3 cellular contexts compared by ENCODE assay signal in genomic region chr10:103592186-103593021, GRCh38.
A peak's percentile ranks its signal among the peaks of the same experiment; 100 is the strongest.
TF ChIP-seq lines count a peak whose summit lies in the region.

No MANE protein-coding gene starts in this region.

TF ChIP-seq in IMR-90, 13 proteins besides CTCF, POLR2A, EP300 and RAD21:
- TF ChIP-seq FOS (IDR thresholded peaks at IDR 0.05; ENCODE audit: low read depth, low read length) (no peak), CEBPB (IDR thresholded peaks at IDR 0.05; ENCODE audit: low read depth, low read length) (no peak), SMC3 (IDR thresholded peaks at IDR 0.05; ENCODE audit: low read depth, low read length) (peak; percentile 35; the same call in 1 of the 2 replicates)

TF ChIP-seq in WTC11, 78 proteins besides CTCF, POLR2A, EP300 and RAD21:
- TF ChIP-seq ZNF317 (CRISPR knock-in tag; IDR thresholded peaks at IDR 0.05; ENCODE audit: borderline replicate concordance, low read depth) (no peak), PRDM15 (CRISPR knock-in tag; IDR thresholded peaks at IDR 0.05) (no peak), FOXJ3 (CRISPR knock-in tag; IDR thresholded peaks at IDR 0.05; ENCODE audit: borderline replicate concordance) (no peak)

TF ChIP-seq in H1, 55 proteins besides CTCF, POLR2A, EP300 and RAD21:
- no peak for TF ChIP-seq SIX5 (IDR thresholded peaks at IDR 0.05; ENCODE audit: low read depth, low read length)
- TF ChIP-seq ZNF274 (IDR thresholded peaks at IDR 0.05; ENCODE audit: borderline replicate concordance, extremely low read depth, low read length), result no peak
- TF ChIP-seq HDAC6 (IDR thresholded peaks at IDR 0.05; ENCODE audit: low read depth, low read length), result no peak
- TF ChIP-seq, protein P1, sequence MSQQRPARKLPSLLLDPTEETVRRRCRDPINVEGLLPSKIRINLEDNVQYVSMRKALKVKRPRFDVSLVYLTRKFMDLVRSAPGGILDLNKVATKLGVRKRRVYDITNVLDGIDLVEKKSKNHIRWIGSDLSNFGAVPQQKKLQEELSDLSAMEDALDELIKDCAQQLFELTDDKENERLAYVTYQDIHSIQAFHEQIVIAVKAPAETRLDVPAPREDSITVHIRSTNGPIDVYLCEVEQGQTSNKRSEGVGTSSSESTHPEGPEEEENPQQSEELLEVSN (IDR thresholded peaks at IDR 0.05), result no peak
- TF ChIP-seq TAF7 (optimal IDR thresholded peaks at IDR 0.05; ENCODE audit: borderline replicate concordance, low read depth, low read length), result no peak
- no peak for TF ChIP-seq BACH1 (IDR thresholded peaks at IDR 0.05; ENCODE audit: low read length)
- no peak for TF ChIP-seq JUND (IDR thresholded peaks at IDR 0.05; ENCODE audit: low read length)
- no peak for TF ChIP-seq CBX5 (IDR thresholded peaks at IDR 0.05; ENCODE audit: low read depth, low read length)
- TF ChIP-seq CEBPB (IDR thresholded peaks at IDR 0.05; ENCODE audit: low read depth, low read length), result no peak
- no peak for TF ChIP-seq POLR2AphosphoS5 (IDR thresholded peaks at IDR 0.05; ENCODE audit: low read depth, low read length)
- TF ChIP-seq CTBP2 (IDR thresholded peaks at IDR 0.05; ENCODE audit: borderline replicate concordance, insufficient read depth, insufficient read length, low read length), result no peak
- no peak for TF ChIP-seq SP1 (IDR thresholded peaks at IDR 0.05; ENCODE audit: low read depth, low read length)
- TF ChIP-seq RFX5 (IDR thresholded peaks at IDR 0.05; ENCODE audit: borderline replicate concordance, low read depth, low read length), result no peak
- TF ChIP-seq SUZ12 (IDR thresholded peaks at IDR 0.05; ENCODE audit: low read length), result no peak
- TF ChIP-seq MAX (IDR thresholded peaks at IDR 0.05), result no peak
- TF ChIP-seq CHD1 (IDR thresholded peaks at IDR 0.05; ENCODE audit: low read depth, low read length), result no peak
